ENCODE assay signal across 10 cellular contexts in genomic region chr15:40472171-40472727, GRCh38. TPM values are rescaled to one million over a fixed set of nuclear protein-coding genes. Genes with fewer than 3 reads are reported as not detected.
A peak's percentile ranks its signal among the peaks of the same experiment; 100 is the strongest.
DNase-seq lines count a peak whose midpoint lies in the region; ATAC-seq and TF ChIP-seq lines count a peak whose summit lies in the region.
"Had no signal": no experiment of that assay in that cellular context is flagged by ENCODE, and none has a peak within 500 bp of the region (broad histone marks: within the 10 kb centered on the region; RNA-seq: fewer than 3 reads in every experiment).

No MANE protein-coding gene starts in this region.

- CTCF ChIA-PET in activated CD4-positive, alpha-beta T cell treated with anti-CD3 and anti-CD28 coated beads for 36 hours (lab: Charles Lee) = interaction anchor here (0.6 kb wide), 1 partner anchor 189 kb away, joined by 3 read pairs; the partner anchor contains the start of gene ANKRD63
- CTCF ChIA-PET in activated CD4-positive, alpha-beta memory T cell treated with anti-CD3 and anti-CD28 coated beads for 36 hours (lab: Charles Lee) = no interaction called here

- no peak for ATAC-seq in activated CD4-positive, alpha-beta T cell treated with anti-CD3 and anti-CD28 coated beads for 36 hours
- no peak for ATAC-seq in GM21786 (IDR thresholded peaks at IDR 0.05; ENCODE audit: unreplicated experiment)

- no peak for TF ChIP-seq EP300 in stomach (IDR thresholded peaks at IDR 0.05)

- peak overlapping the region; percentile 69 for H3K4me3 ChIP-seq in iPS-11a (ENCODE audit: low read depth, low read length)
- H3K4me3 ChIP-seq in stomach = peak overlapping the region; percentile 79 to 96 (median 92)

- H3K9me3 ChIP-seq in stomach = no peaks in the 10 kb centered on the region

- H3K27me3 Mint-ChIP-seq in activated CD4-positive, alpha-beta T cell treated with anti-CD3 and anti-CD28 coated beads for 36 hours = no peaks in the 10 kb centered on the region
- H3K27me3 Mint-ChIP-seq in activated CD4-positive, alpha-beta memory T cell treated with anti-CD3 and anti-CD28 coated beads for 36 hours = no peaks in the 10 kb centered on the region

- 64 to 77% (median 69%) methylated on average over 5 to 9 of the region's 9 CpGs for WGBS in stomach, 5 donors

- POLR2A ChIA-PET in activated CD4-positive, alpha-beta T cell treated with anti-CD3 and anti-CD28 coated beads for 36 hours (lab: Charles Lee) = no interaction called here
- POLR2A ChIA-PET in activated CD4-positive, alpha-beta memory T cell treated with anti-CD3 and anti-CD28 coated beads for 36 hours (lab: Charles Lee) = no interaction called here

- no peaks in the 10 kb centered on the region for H3K27me3 ChIP-seq in stomach

- peaks cover 15 to 25% (median 21%) of the 10 kb centered on the region in 4 donors for H3K4me1 ChIP-seq in stomach

- H3K36me3 ChIP-seq in stomach = peaks cover 0 to 6% (median 3%) of the 10 kb centered on the region in 4 donors

- no peaks in the 10 kb centered on the region for H3K36me3 Mint-ChIP-seq in activated CD4-positive, alpha-beta T cell treated with anti-CD3 and anti-CD28 coated beads for 36 hours (ENCODE audit: low read depth)
- H3K36me3 Mint-ChIP-seq in activated CD4-positive, alpha-beta memory T cell treated with anti-CD3 and anti-CD28 coated beads for 36 hours = no peaks in the 10 kb centered on the region

- H3K27ac ChIP-seq in stomach = peak overlapping the region in 2 of 5 donors; percentile 91 to 93

- no peak for TF ChIP-seq POLR2A in stomach (IDR thresholded peaks at IDR 0.05)

- H3K9me3 Mint-ChIP-seq in activated CD4-positive, alpha-beta T cell treated with anti-CD3 and anti-CD28 coated beads for 36 hours (ENCODE audit: low read depth) = no peaks in the 10 kb centered on the region
- H3K9me3 Mint-ChIP-seq in activated CD4-positive, alpha-beta memory T cell treated with anti-CD3 and anti-CD28 coated beads for 36 hours = no peaks in the 10 kb centered on the region

- H3K4me3 Mint-ChIP-seq in activated CD4-positive, alpha-beta T cell treated with anti-CD3 and anti-CD28 coated beads for 36 hours = peak overlapping the region; percentile 76
- peak overlapping the region; percentile 84 for H3K4me3 Mint-ChIP-seq in activated CD4-positive, alpha-beta memory T cell treated with anti-CD3 and anti-CD28 coated beads for 36 hours

- intact Hi-C loops in activated CD4-positive, alpha-beta T cell treated with anti-CD3 and anti-CD28 coated beads for 36 hours (cut with DNase I, micrococcal nuclease) = no loop called here
- intact Hi-C loops in activated CD4-positive, alpha-beta memory T cell treated with anti-CD3 and anti-CD28 coated beads for 36 hours (cut with micrococcal nuclease) = no loop called here
- intact Hi-C loops in stomach (cut with DNase I; ENCODE audit: low total_unique reads) = no loop called here

- no peak for DNase-seq in activated CD4-positive, alpha-beta T cell treated with anti-CD3 and anti-CD28 coated beads for 36 hours
- no peak for DNase-seq in activated CD4-positive, alpha-beta T cell treated with anti-CD3 and anti-CD28 coated beads, Interleukin-2, amount 50 U/mL, for 48 hours
- no peak for DNase-seq in activated CD4-positive, alpha-beta memory T cell treated with anti-CD3 and anti-CD28 coated beads for 36 hours
- DNase-seq in stomach (no peak), islet precursor cell (no peak), nucleus accumbens (lab: John Stamatoyannopoulos, UW) (no peak)
- DNase-seq: NCI-H1048; stimulated activated naive CD4-positive, alpha-beta T cell treated with Interleukin-2 at 50 U/mL for 16 hours had no signal

- no peak for TF ChIP-seq CTCF in stomach (IDR thresholded peaks at IDR 0.05)

- H3K4me1 Mint-ChIP-seq in activated CD4-positive, alpha-beta T cell treated with anti-CD3 and anti-CD28 coated beads for 36 hours = peaks cover 14% of the 10 kb centered on the region
- peaks cover 17% of the 10 kb centered on the region for H3K4me1 Mint-ChIP-seq in activated CD4-positive, alpha-beta memory T cell treated with anti-CD3 and anti-CD28 coated beads for 36 hours (ENCODE audit: low read depth)

- H3K27ac Mint-ChIP-seq in activated CD4-positive, alpha-beta T cell treated with anti-CD3 and anti-CD28 coated beads for 36 hours = no peak overlapping the region
- H3K27ac Mint-ChIP-seq in activated CD4-positive, alpha-beta memory T cell treated with anti-CD3 and anti-CD28 coated beads for 36 hours = peak overlapping the region; percentile 76

RNA-seq across cellular contexts. Expression of gene CHST14, which starts 1.5 kb away (rescaled TPM):
- total RNA-seq in activated CD4-positive, alpha-beta T cell treated with anti-CD3 and anti-CD28 coated beads for 36 hours = 1 to 10 TPM; 5.4 to 6.2 TPM
- 1 to 10 TPM; 8.2 to 8.7 TPM for total RNA-seq in activated CD4-positive, alpha-beta memory T cell treated with anti-CD3 and anti-CD28 coated beads for 36 hours
- total RNA-seq in stomach = 10 to 100 TPM in 2 of 5 donors, 1 to 10 TPM in 3; 2.5 to 14.6 (median 5.4) TPM
- 1 to 10 TPM in 2 of 3 donors, under 1 TPM in 1; 0.92 to 7.4 (median 2.7) TPM for polyA plus RNA-seq in stomach

RNA-seq across cellular contexts. Expression of gene BAHD1, which starts 31.5 kb away (rescaled TPM):
- total RNA-seq in activated CD4-positive, alpha-beta T cell treated with anti-CD3 and anti-CD28 coated beads for 36 hours = 10 to 100 TPM; 15.3 to 16.7 TPM
- 10 to 100 TPM; 18.8 to 19.5 TPM for total RNA-seq in activated CD4-positive, alpha-beta memory T cell treated with anti-CD3 and anti-CD28 coated beads for 36 hours
- total RNA-seq in stomach = 10 to 100 TPM in 4 of 5 donors, 1 to 10 TPM in 1; 5.3 to 35.9 (median 16.7) TPM
- polyA plus RNA-seq in stomach = 1 to 10 TPM; 7.3 to 8.7 (median 7.5) TPM
